Comparison of ENCODE assay signal across 7 cellular contexts in genomic region chr2:207149253-207150213, GRCh38. TPM values are rescaled to one million over a fixed set of nuclear protein-coding genes. Genes with fewer than 3 reads are reported as not detected.
DNase-seq lines count a peak whose midpoint lies in the region; ATAC-seq and TF ChIP-seq lines count a peak whose summit lies in the region.

No MANE protein-coding gene starts in this region.

- no peak for TF ChIP-seq EP300 in tibial nerve (IDR thresholded peaks at IDR 0.05)

- H3K36me3 ChIP-seq in osteoblast (ENCODE audit: insufficient read depth, low read length) (peaks cover 15% of the 10 kb centered on the region), tibial nerve (no peaks in the 10 kb centered on the region)

- peaks cover 100% of the 10 kb centered on the region for H3K79me2 ChIP-seq in osteoblast (ENCODE audit: insufficient read depth, low read length)

- H3K27me3 ChIP-seq in osteoblast (ENCODE audit: insufficient read depth, low read length) = no peaks in the 10 kb centered on the region
- no peaks in the 10 kb centered on the region for H3K27me3 ChIP-seq in tibial nerve

- H3K27ac ChIP-seq in osteoblast (ENCODE audit: low read depth, low read length) (peak overlapping the region; percentile 4), tibial nerve (peak overlapping the region in 2 of 4 donors; percentile 75 to 92)

- peak overlapping the region in 1 of 2 donors; percentile 57 for H3K27ac Mint-ChIP-seq in activated naive CD4-positive, alpha-beta T cell treated with anti-CD3 and anti-CD28 coated beads, Interleukin-2, amount 50 U/mL, for 72 hours

- DNase-seq in activated naive CD4-positive, alpha-beta T cell treated with anti-CD3 and anti-CD28 coated beads, Interleukin-2, amount 50 U/mL, for 72 hours (ENCODE audit: low spot score in 2 of 2) = no peak
- DNase-seq in osteoblast (ENCODE audit: insufficient read length, low spot score, missing footprints) (no peak), tibial nerve (ENCODE audit: low spot score in 2 of 2) (no peak), ACHN (no peak), NCI-H1105 treated with DMSO at 0.1 percent for 48 hours (lab: John Stamatoyannopoulos, UW) (no peak)

- H3K4me3 ChIP-seq in osteoblast (ENCODE audit: insufficient read depth, low read length) = no peak overlapping the region
- no peak overlapping the region for H3K4me3 ChIP-seq in tibial nerve

- WGBS in tibial nerve, 2 donors = 77 to 83% methylated on average over 3 to 6 of the region's 6 CpGs

- H3K36me3 Mint-ChIP-seq in activated naive CD4-positive, alpha-beta T cell treated with anti-CD3 and anti-CD28 coated beads, Interleukin-2, amount 50 U/mL, for 72 hours = peaks cover 9 to 12% of the 10 kb centered on the region in 2 donors

- H4K20me1 ChIP-seq in osteoblast (ENCODE audit: insufficient read depth, low read length) = peaks cover 72% of the 10 kb centered on the region

- peaks cover 0 to 4% of the 10 kb centered on the region in 2 donors for H3K9me3 Mint-ChIP-seq in activated naive CD4-positive, alpha-beta T cell treated with anti-CD3 and anti-CD28 coated beads, Interleukin-2, amount 50 U/mL, for 72 hours

- TF ChIP-seq CTCF in osteoblast (IDR thresholded peaks at IDR 0.05; ENCODE audit: extremely low read depth, low read depth, low read length) = no peak
- TF ChIP-seq CTCF in tibial nerve (IDR thresholded peaks at IDR 0.05) = no peak

- TF ChIP-seq POLR2A in tibial nerve (IDR thresholded peaks at IDR 0.05) = no peak

- H3K4me1 ChIP-seq in osteoblast (ENCODE audit: insufficient read depth, low read length) (peaks cover 45% of the 10 kb centered on the region), tibial nerve (peaks cover 5 to 100% (median 63%) of the 10 kb centered on the region in 4 donors)

- ATAC-seq in GM19452 (IDR thresholded peaks at IDR 0.05; ENCODE audit: unreplicated experiment) (peak; percentile 83), HG03064 (IDR thresholded peaks at IDR 0.05; ENCODE audit: low read depth, unreplicated experiment) (peak; percentile 87)
- peak; percentile 86 to 90 for ATAC-seq in activated naive CD4-positive, alpha-beta T cell treated with anti-CD3 and anti-CD28 coated beads, Interleukin-2, amount 50 U/mL, for 72 hours

- in situ Hi-C loops in ACHN (cut with HindIII; ENCODE audit: low pct_ligation_motif_present, low pct_unique_long_range_greater_than_20kb, low sequenced_read_pairs) = no loop called here

- no peaks in the 10 kb centered on the region for H3K9me3 ChIP-seq in osteoblast (ENCODE audit: low read depth, low read length)
- no peaks in the 10 kb centered on the region for H3K9me3 ChIP-seq in tibial nerve

- H3K4me2 ChIP-seq in osteoblast (ENCODE audit: insufficient read depth, low read length) = no peak overlapping the region

- no peak overlapping the region for H2AFZ ChIP-seq in osteoblast (ENCODE audit: low read length)

RNA-seq across cellular contexts. Expression of gene KLF7, which starts 16.2 kb away (rescaled TPM):
- 10 to 100 TPM; 26.8 to 28.7 TPM for total RNA-seq in activated naive CD4-positive, alpha-beta T cell treated with anti-CD3 and anti-CD28 coated beads, Interleukin-2, amount 50 U/mL, for 72 hours
- 31.1 and 38.9 TPM in 2 replicates for total RNA-seq in osteoblast
- total RNA-seq in tibial nerve = 10 to 100 TPM; 25.8 to 55.3 (median 37.1) TPM
